In genomic region chr1:14553711-14554110, GRCh38 we compare ENCODE assay signal across 28 cellular contexts. TPM values are rescaled to one million over a fixed set of nuclear protein-coding genes. Genes with fewer than 3 reads are reported as not detected.
DNase-seq lines count a peak whose midpoint lies in the region; ATAC-seq and TF ChIP-seq lines count a peak whose summit lies in the region.
"Had no signal": no experiment of that assay in that cellular context is flagged by ENCODE, and none has a peak within 500 bp of the region (broad histone marks: within the 10 kb centered on the region; RNA-seq: fewer than 3 reads in every experiment).

No MANE protein-coding gene starts in this region.

- H3K36me3 Mint-ChIP-seq in nephron (ENCODE audit: low read depth) = no peaks in the 10 kb centered on the region
- H3K36me3 Mint-ChIP-seq: activated naive CD4-positive, alpha-beta T cell treated with anti-CD3 and anti-CD28 coated beads, Interleukin-2, amount 10 ng/mL, durations not matched to agents 7 days and 5 days; natural killer cell treated with Interleukin-12 subunit alpha and Interleukin-12 subunit beta and Interleukin-15 and Interleukin-18, amount 100 ng/mL, for 72 hours had no signal

- TF ChIP-seq CTCF in nephron (IDR thresholded peaks at IDR 0.05; ENCODE audit: unreplicated experiment in 3 of 3) (no peak), upper lobe of right lung (IDR thresholded peaks at IDR 0.05) (no peak), brain microvascular endothelial cell (IDR thresholded peaks at IDR 0.05; ENCODE audit: low read depth, low read length, missing control alignments) (no peak)

- intact Hi-C loops in Right ventricle myocardium superior (cut with DNase I) = no loop called here
- intact Hi-C loops in cardiac septum (cut with DNase I) = no loop called here
- intact Hi-C loops in upper lobe of right lung (cut with DNase I) = no loop called here

- H3K27ac ChIP-seq in upper lobe of right lung (no peak overlapping the region), brain microvascular endothelial cell (no peak overlapping the region)

- TF ChIP-seq POLR2A in GM18505 (IDR thresholded peaks at IDR 0.05; ENCODE audit: borderline replicate concordance, extremely low read depth, insufficient read depth, insufficient read length) = no peak

- no peaks in the 10 kb centered on the region for H3K9me3 Mint-ChIP-seq in nephron
- H3K9me3 Mint-ChIP-seq: activated naive CD4-positive, alpha-beta T cell treated with anti-CD3 and anti-CD28 coated beads, Interleukin-2, amount 10 ng/mL, durations not matched to agents 7 days and 5 days; activated T-cell treated with anti-CD3 and anti-CD28 coated beads, Interleukin-2, amount 50 U/mL, for 72 hours; central memory CD8-positive, alpha-beta T cell; H9; natural killer cell treated with Interleukin-12 subunit alpha and Interleukin-12 subunit beta and Interleukin-15 and Interleukin-18, amount 100 ng/mL, for 72 hours had no signal

- ATAC-seq in Right ventricle myocardium superior (ENCODE audit: poor library complexity) (peak; percentile 57), upper lobe of right lung (peak; percentile 28), GM18505 (IDR thresholded peaks at IDR 0.05; ENCODE audit: unreplicated experiment) (no peak), HG03095 (IDR thresholded peaks at IDR 0.05; ENCODE audit: unreplicated experiment) (no peak)
- ATAC-seq: activated T-cell treated with anti-CD3 and anti-CD28 coated beads, Interleukin-2, amount 50 U/mL, for 72 hours; HepG2; natural killer cell treated with Interleukin-12 subunit alpha and Interleukin-12 subunit beta and Interleukin-15 and Interleukin-18, amount 100 ng/mL, for 72 hours; SK-N-SH treated with all-trans-retinoic acid at 6 μM for 48 hours had no signal

- H3K27me3 ChIP-seq in upper lobe of right lung (no peaks in the 10 kb centered on the region), brain microvascular endothelial cell (replicated peaks) (no peaks in the 10 kb centered on the region)

- H3K27ac Mint-ChIP-seq in nephron = peak overlapping the region in 2 of 3 experiments; percentile 29 to 53
- H3K27ac Mint-ChIP-seq: activated naive CD4-positive, alpha-beta T cell treated with anti-CD3 and anti-CD28 coated beads, Interleukin-2, amount 10 ng/mL, durations not matched to agents 7 days and 5 days; activated T-cell treated with anti-CD3 and anti-CD28 coated beads, Interleukin-2, amount 50 U/mL, for 72 hours; H9; natural killer cell treated with Interleukin-12 subunit alpha and Interleukin-12 subunit beta and Interleukin-15 and Interleukin-18, amount 100 ng/mL, for 72 hours had no signal

- H3K4me1 ChIP-seq in upper lobe of right lung = no peaks in the 10 kb centered on the region

- H3K4me3 Mint-ChIP-seq in nephron = no peak overlapping the region
- H3K4me3 Mint-ChIP-seq: activated naive CD4-positive, alpha-beta T cell treated with anti-CD3 and anti-CD28 coated beads, Interleukin-2, amount 10 ng/mL, durations not matched to agents 7 days and 5 days; activated T-cell treated with anti-CD3 and anti-CD28 coated beads, Interleukin-2, amount 50 U/mL, for 72 hours; central memory CD8-positive, alpha-beta T cell; H9; natural killer cell treated with Interleukin-12 subunit alpha and Interleukin-12 subunit beta and Interleukin-15 and Interleukin-18, amount 100 ng/mL, for 72 hours had no signal

- H3K9me3 ChIP-seq in upper lobe of right lung = no peaks in the 10 kb centered on the region

- DNase-seq in Right ventricle myocardium superior (peak; percentile 45), cardiac septum (ENCODE audit: low spot score) (no peak), fibroblast of peridontal ligament (ENCODE audit: extremely low read depth) (peak; percentile 44), upper lobe of right lung (no peak), brain microvascular endothelial cell (no peak)
- DNase-seq: 8988T; activated CD4-positive, alpha-beta T cell treated with anti-CD3 and anti-CD28 coated beads for 48 hours; activated naive CD4-positive, alpha-beta T cell treated with anti-CD3 and anti-CD28 coated beads, Interleukin-2, amount 10 ng/mL, durations not matched to agents 7 days and 5 days; activated T-cell treated with anti-CD3 and anti-CD28 coated beads, Interleukin-2, amount 50 U/mL, for 72 hours; AML-193; amniotic stem cell; DND-41; foreskin fibroblast; H9; Kasumi-1; NCI-H1048; NCI-H187; NCI-H345; NCI-H82; stimulated activated CD8-positive, alpha-beta memory T cell treated with anti-CD3 and anti-CD28 coated beads, Interleukin-4, amount 100 ng/mL, for 48 hours; T-helper 2 cell had no signal

- in situ Hi-C loops in brain microvascular endothelial cell (cut with HindIII; ENCODE audit: low pct_ligation_motif_present, low sequenced_read_pairs) = no loop called here

- H3K36me3 ChIP-seq in upper lobe of right lung (no peaks in the 10 kb centered on the region), brain microvascular endothelial cell (replicated peaks) (no peaks in the 10 kb centered on the region)

- peaks cover 15% of the 10 kb centered on the region for H3K27me3 Mint-ChIP-seq in nephron (ENCODE audit: low read depth)
- H3K27me3 Mint-ChIP-seq: activated naive CD4-positive, alpha-beta T cell treated with anti-CD3 and anti-CD28 coated beads, Interleukin-2, amount 10 ng/mL, durations not matched to agents 7 days and 5 days had no signal

- H3K4me3 ChIP-seq in upper lobe of right lung = no peak overlapping the region
- no peak overlapping the region for H3K4me3 ChIP-seq in brain microvascular endothelial cell (ENCODE audit: low read depth, low read length)

- H3K4me1 Mint-ChIP-seq in nephron = peaks cover 13% of the 10 kb centered on the region
- H3K4me1 Mint-ChIP-seq: activated naive CD4-positive, alpha-beta T cell treated with anti-CD3 and anti-CD28 coated beads, Interleukin-2, amount 10 ng/mL, durations not matched to agents 7 days and 5 days; central memory CD8-positive, alpha-beta T cell had no signal

RNA-seq across cellular contexts. Expression of gene KAZN, which starts 44.8 kb away (rescaled TPM):
- total RNA-seq in Right ventricle myocardium superior (3.7 TPM), cardiac septum (3.1 TPM), upper lobe of right lung (33.5 TPM)

Comparison
In these comparisons a context has a peak if more than half of its experiments do, and no peak if none do; other contexts are left out.
1. DNase-seq: peak in Right ventricle myocardium superior (single experiment) and fibroblast of peridontal ligament (single experiment); none in cardiac septum (single experiment), upper lobe of right lung (single experiment) and brain microvascular endothelial cell (single experiment).
2. ATAC-seq: peak in Right ventricle myocardium superior (single experiment) and upper lobe of right lung (single experiment); none in GM18505 (single experiment) and HG03095 (single experiment).